In genomic region chr5:132496631-132497487, GRCh38 we compare ENCODE assay signal across 8 cellular contexts. TPM values are rescaled to one million over a fixed set of nuclear protein-coding genes. Genes with fewer than 3 reads are reported as not detected.
DNase-seq lines count a peak whose midpoint lies in the region; ATAC-seq and TF ChIP-seq lines count a peak whose summit lies in the region.

No MANE protein-coding gene starts in this region.

- intact Hi-C loops in psoas muscle (cut with DNase I): no loop called here

- TF ChIP-seq CTCF in psoas muscle (IDR thresholded peaks at IDR 0.05): no peak

- no peaks in the 10 kb centered on the region for H3K27me3 ChIP-seq in psoas muscle (ENCODE audit: insufficient read depth in 3 of 3, low read length in 2 of 3)

- no peaks in the 10 kb centered on the region for H3K9me3 ChIP-seq in psoas muscle

- 2 to 3% (median 2%) methylated on average over 53 to 62 of the region's 62 CpGs for WGBS in psoas muscle, 3 donors

- peak; percentile 30 for ATAC-seq in GM21360 (IDR thresholded peaks at IDR 0.05; ENCODE audit: unreplicated experiment)
- peak; percentile 33 to 64 (median 49) for ATAC-seq in psoas muscle
- ATAC-seq in GM18858 (IDR thresholded peaks at IDR 0.05; ENCODE audit: unreplicated experiment): no peak

- H3K36me3 ChIP-seq in psoas muscle (ENCODE audit: insufficient read depth in 1 of 2, low read depth in 1 of 2): no peaks in the 10 kb centered on the region

- peak overlapping the region; percentile 69 for H3K4me3 ChIP-seq in psoas muscle

- peaks cover 31% of the 10 kb centered on the region for H3K4me1 ChIP-seq in psoas muscle

- DNase-seq in DMS53 treated with DMSO at 0.1 percent for 48 hours (lab: John Stamatoyannopoulos, UW; ENCODE audit: unreplicated experiment) (peak; percentile 68), HUDEP-2 (lab: John Stamatoyannopoulos, UW; ENCODE audit: unreplicated experiment in 76 of 76) (peak in 55 of 76 experiments; percentile 10 to 72 (median 48)), SKM-1 (lab: John Stamatoyannopoulos, UW; ENCODE audit: unreplicated experiment) (peak; percentile 41), astrocyte of the hippocampus (ENCODE audit: low read depth, low spot score) (peak; percentile 92), hepatic stellate cell (ENCODE audit: low spot score) (peak; percentile 86), psoas muscle (peak; percentile 91)

- peak overlapping the region; percentile 77 for H3K27ac ChIP-seq in psoas muscle

RNA-seq across cellular contexts. Expression of gene IRF1, which starts 6.3 kb away (rescaled TPM):
- total RNA-seq in psoas muscle: 10 to 100 TPM in 3 of 4 donors, 1 to 10 TPM in 1; 5.5 to 18.8 (median 13.7) TPM
- polyA plus RNA-seq in psoas muscle: 10 to 100 TPM in 1 of 3 donors, 1 to 10 TPM in 2; 4.7 to 11.8 (median 4.9) TPM

RNA-seq across cellular contexts. Expression of gene IL5, which starts 46.5 kb away (rescaled TPM):
- total RNA-seq in psoas muscle: not detected
- not detected for polyA plus RNA-seq in psoas muscle

RNA-seq across cellular contexts. Expression of gene RAD50, which starts 59.9 kb away (rescaled TPM):
- total RNA-seq in psoas muscle: 10 to 100 TPM; 28.5 to 35.9 (median 30.1) TPM
- 10 to 100 TPM in 1 of 3 donors, 1 to 10 TPM in 2; 6.8 to 22.1 (median 9.9) TPM for polyA plus RNA-seq in psoas muscle

Comparison
In these comparisons a context has a peak if more than half of its experiments do, and no peak if none do; other contexts are left out.
1. DNase-seq: peak in every context shown above with its lines; median percentile 92 in astrocyte of the hippocampus; 91 in psoas muscle; 86 in hepatic stellate cell; 68 in DMS53 treated with DMSO at 0.1 percent for 48 hours; 48 in HUDEP-2; 41 in SKM-1.